Comparison of ENCODE assay signal across 10 cellular contexts in the genomic region with DNA sequence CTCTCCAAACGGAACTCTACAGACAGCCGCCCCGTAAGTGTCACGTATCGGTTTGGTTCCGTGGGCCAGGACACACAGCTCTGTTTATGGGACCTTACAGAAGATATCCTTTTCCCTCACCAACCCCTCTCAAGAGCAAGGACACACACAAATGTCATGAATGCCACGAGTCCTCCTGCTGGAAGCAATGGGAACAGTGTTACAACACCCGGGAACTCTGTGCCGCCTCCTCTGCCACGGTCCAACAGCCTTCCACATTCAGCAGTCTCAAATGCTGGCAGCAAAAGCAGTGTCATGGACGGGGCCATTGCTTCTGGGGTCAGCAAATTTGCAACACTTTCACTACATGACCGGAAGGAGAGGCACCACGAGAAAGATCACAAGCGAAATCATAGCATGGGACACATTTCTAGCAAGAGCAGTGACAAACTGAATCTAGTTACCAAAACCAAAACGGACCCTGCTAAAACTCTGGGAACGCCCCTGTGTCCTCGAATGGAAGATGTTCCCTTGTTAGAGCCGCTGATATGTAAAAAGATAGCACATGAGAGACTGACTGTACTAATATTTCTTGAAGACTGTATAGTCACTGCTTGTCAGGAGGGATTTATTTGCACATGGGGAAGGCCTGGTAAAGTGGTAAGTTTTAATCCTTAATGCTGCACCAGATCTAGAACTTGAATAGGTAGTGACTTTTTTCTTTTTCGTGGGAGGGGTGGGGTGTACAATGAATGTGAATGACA.
DNase-seq lines count a peak whose midpoint lies in the region; ATAC-seq and TF ChIP-seq lines count a peak whose summit lies in the region.
"Had no signal": no experiment of that assay in that cellular context is flagged by ENCODE, and none has a peak within 500 bp of the region (broad histone marks: within the 10 kb centered on the region; RNA-seq: fewer than 3 reads in every experiment).

No MANE protein-coding gene starts in this region.

- no peaks in the 10 kb centered on the region for H3K4me1 ChIP-seq in upper lobe of right lung

- H3K4me1 Mint-ChIP-seq in activated naive CD4-positive, alpha-beta T cell treated with anti-CD3 and anti-CD28 coated beads for 36 hours (ENCODE audit: low read depth) = peaks cover 1% of the 10 kb centered on the region

- H3K27me3 Mint-ChIP-seq in activated naive CD4-positive, alpha-beta T cell treated with anti-CD3 and anti-CD28 coated beads for 36 hours (ENCODE audit: low read depth) = no peaks in the 10 kb centered on the region

- H3K27me3 ChIP-seq in upper lobe of right lung = no peaks in the 10 kb centered on the region

- H3K36me3 ChIP-seq in upper lobe of right lung = peaks cover 42% of the 10 kb centered on the region

- H3K9me3 ChIP-seq in upper lobe of right lung = no peaks in the 10 kb centered on the region

- CTCF ChIA-PET in activated naive CD4-positive, alpha-beta T cell treated with anti-CD3 and anti-CD28 coated beads for 36 hours (lab: Charles Lee) = no interaction called here

- intact Hi-C loops in activated naive CD4-positive, alpha-beta T cell treated with anti-CD3 and anti-CD28 coated beads for 36 hours (cut with micrococcal nuclease) = loop anchor here (10.0 kb wide), 1 partner anchor 245 kb away; a partner anchor contains a TSS
- intact Hi-C loops in upper lobe of right lung (cut with DNase I) = no loop called here

- ATAC-seq in left lobe of liver (peak; percentile 94), upper lobe of right lung (peak; percentile 29)
- ATAC-seq: activated CD4-positive, CD25-positive, alpha-beta regulatory T cell treated with anti-CD3 and anti-CD28 coated beads, Interleukin-2, amount 50 U/mL, for 24 hours had no signal

- TF ChIP-seq CTCF in upper lobe of right lung (IDR thresholded peaks at IDR 0.05) = no peak

- H3K36me3 Mint-ChIP-seq in activated naive CD4-positive, alpha-beta T cell treated with anti-CD3 and anti-CD28 coated beads for 36 hours (ENCODE audit: low read depth) = peaks cover 6% of the 10 kb centered on the region

- H3K9me3 Mint-ChIP-seq in activated naive CD4-positive, alpha-beta T cell treated with anti-CD3 and anti-CD28 coated beads for 36 hours = no peaks in the 10 kb centered on the region

- H3K4me3 Mint-ChIP-seq in activated naive CD4-positive, alpha-beta T cell treated with anti-CD3 and anti-CD28 coated beads for 36 hours = no peak overlapping the region

- H3K4me3 ChIP-seq in upper lobe of right lung = no peak overlapping the region

- H3K27ac Mint-ChIP-seq in activated naive CD4-positive, alpha-beta T cell treated with anti-CD3 and anti-CD28 coated beads for 36 hours = peak overlapping the region; percentile 9

- DNase-seq in activated naive CD4-positive, alpha-beta T cell treated with anti-CD3 and anti-CD28 coated beads for 36 hours = no peak
- DNase-seq in activated naive CD4-positive, alpha-beta T cell treated with anti-CD3 and anti-CD28 coated beads, Interleukin-2, amount 50 U/mL, for 16 hours = no peak
- DNase-seq in caudate nucleus (lab: John Stamatoyannopoulos, UW) (peak in 43 of 61 donors; percentile 15 to 85 (median 59)), left lobe of liver (ENCODE audit: low spot score) (peak; percentile 79), upper lobe of right lung (peak; percentile 35), HUDEP-2 (lab: John Stamatoyannopoulos, UW; ENCODE audit: unreplicated experiment in 76 of 76) (no peak), COLO829 (ENCODE audit: low spot score) (no peak)
- DNase-seq in activated naive CD4-positive, alpha-beta T cell treated with Interleukin-2 at 50 U/mL for 16 hours = no peak

- peak overlapping the region; percentile 27 for H3K27ac ChIP-seq in caudate nucleus (ENCODE audit: low read depth, low read length)
- no peak overlapping the region for H3K27ac ChIP-seq in upper lobe of right lung
- H3K27ac ChIP-seq: C4-2B had no signal

Comparison
In these comparisons a context has a peak if more than half of its experiments do, and no peak if none do; other contexts are left out.
1. DNase-seq: peak in caudate nucleus (43 of 61), left lobe of liver (single experiment) and upper lobe of right lung (single experiment); none in activated naive CD4-positive, alpha-beta T cell treated with anti-CD3 and anti-CD28 coated beads for 36 hours (single experiment), activated naive CD4-positive, alpha-beta T cell treated with anti-CD3 and anti-CD28 coated beads, Interleukin-2, amount 50 U/mL, for 16 hours (single experiment), HUDEP-2 (0 of 76), activated naive CD4-positive, alpha-beta T cell treated with Interleukin-2 at 50 U/mL for 16 hours (single experiment) and COLO829 (single experiment).